ENCODE assay signal across 27 cellular contexts in the genomic region with DNA sequence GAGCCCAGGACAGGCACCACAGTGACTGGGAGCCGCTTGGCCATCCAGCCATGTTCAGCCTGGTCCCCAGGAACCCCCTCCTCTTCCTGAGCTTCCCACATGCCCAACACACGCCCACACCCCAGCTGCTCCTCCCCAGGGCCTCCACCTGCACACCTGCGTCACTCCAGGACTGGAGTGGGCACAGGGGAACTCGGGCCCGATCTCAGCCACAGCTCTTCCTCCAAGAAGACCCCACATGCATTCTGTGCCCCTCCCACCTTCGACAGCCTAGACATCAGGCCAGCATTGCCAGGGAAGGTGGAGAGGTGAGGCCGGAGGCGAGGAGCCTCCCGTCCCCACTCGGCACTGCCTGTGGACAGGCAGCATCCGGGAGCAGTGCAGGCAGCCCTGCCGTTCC. TPM values are rescaled to one million over a fixed set of nuclear protein-coding genes. Genes with fewer than 3 reads are reported as not detected.
"Had no signal": no experiment of that assay in that cellular context is flagged by ENCODE, and none has a peak within 500 bp of the region (broad histone marks: within the 10 kb centered on the region; RNA-seq: fewer than 3 reads in every experiment).

No MANE protein-coding gene starts in this region.

- ATAC-seq: gastrocnemius medialis; natural killer cell; right cardiac atrium; stimulated activated naive CD8-positive, alpha-beta T cell treated with anti-CD3 and anti-CD28 coated beads, Interleukin-15, amount 100 ng/mL, for 72 hours had no signal

- H3K27me3 ChIP-seq: esophagus muscularis mucosa, gastrocnemius medialis, neutrophil, tibial nerve had no signal

- H2AFZ ChIP-seq: parathyroid adenoma had no signal

- H3K9me3 Mint-ChIP-seq: activated naive CD8-positive, alpha-beta T cell treated with anti-CD3 and anti-CD28 coated beads, Interleukin-2, amount 10 ng/mL, durations not matched to agents 7 days and 5 days; activated T-cell treated with anti-CD3 and anti-CD28 coated beads, Interleukin-2, amount 50 U/mL, for 24 hours; activated T-helper 2 cell treated with anti-CD3 and anti-CD28 coated beads, Interferon-gamma antibody, Interleukin-2, Interleukin-4, amounts not matched to agents 10 μg/mL and 5 μg/mL and 100 μg/mL, durations not matched to agents 14 hours and 24 hours and 36 hours; natural killer cell; stimulated activated naive CD8-positive, alpha-beta T cell treated with anti-CD3 and anti-CD28 coated beads, Interleukin-15, amount 100 ng/mL, for 72 hours; T-helper 2 cell treated with Interferon-gamma antibody and Interleukin-4, amounts not matched to agents 5 μg/mL and 100 μg/mL, for 36 hours had no signal

- H3K4me3 Mint-ChIP-seq: activated naive CD8-positive, alpha-beta T cell treated with anti-CD3 and anti-CD28 coated beads, Interleukin-2, amount 10 ng/mL, durations not matched to agents 7 days and 5 days; activated T-cell treated with anti-CD3 and anti-CD28 coated beads, Interleukin-2, amount 50 U/mL, for 24 hours; natural killer cell; stimulated activated naive CD8-positive, alpha-beta T cell treated with anti-CD3 and anti-CD28 coated beads, Interleukin-15, amount 100 ng/mL, for 72 hours; T-helper 2 cell treated with Interferon-gamma antibody and Interleukin-4, amounts not matched to agents 5 μg/mL and 100 μg/mL, for 36 hours had no signal

- H3K27me3 Mint-ChIP-seq: activated naive CD8-positive, alpha-beta T cell treated with anti-CD3 and anti-CD28 coated beads, Interleukin-2, amount 10 ng/mL, durations not matched to agents 7 days and 5 days; activated T-cell treated with anti-CD3 and anti-CD28 coated beads, Interleukin-2, amount 50 U/mL, for 24 hours; stimulated activated naive CD8-positive, alpha-beta T cell treated with anti-CD3 and anti-CD28 coated beads, Interleukin-15, amount 100 ng/mL, for 72 hours had no signal

- DNase-seq: activated CD4-positive, alpha-beta T cell treated with anti-CD3 and anti-CD28 coated beads for 1 hour; activated CD4-positive, alpha-beta T cell treated with anti-CD3 and anti-CD28 coated beads, Interleukin-2, amount 50 U/mL, for 4 hours; activated CD8-positive, alpha-beta memory T cell treated with anti-CD3 and anti-CD28 coated beads for 24 hours; activated CD8-positive, alpha-beta memory T cell treated with anti-CD3 and anti-CD28 coated beads, Interleukin-2, amount 50 U/mL, for 4 hours; activated naive CD4-positive, alpha-beta T cell; activated naive CD8-positive, alpha-beta T cell treated with anti-CD3 and anti-CD28 coated beads, Interleukin-2, amount 10 ng/mL, durations not matched to agents 7 days and 5 days; activated T-cell treated with anti-CD3 and anti-CD28 coated beads, Interleukin-2, amount 50 U/mL, for 24 hours; amniotic stem cell; cerebellar nuclear complex; gastrocnemius medialis; hippocampal formation; left ventricle myocardium inferior; midbrain; natural killer cell; stimulated activated CD4-positive, alpha-beta T cell treated with anti-CD3 and anti-CD28 coated beads, Interleukin-12 subunit alpha, Interleukin-12 subunit beta, amount 100 ng/mL, for 4 hours; stimulated activated CD4-positive, alpha-beta T cell treated with anti-CD3 and anti-CD28 coated beads, Interleukin-4, amount 100 ng/mL, for 4 hours; stimulated activated naive CD8-positive, alpha-beta T cell treated with anti-CD3 and anti-CD28 coated beads, Interleukin-15, amount 100 ng/mL, for 72 hours; WERI-Rb-1 had no signal

- H3K36me3 Mint-ChIP-seq: natural killer cell had no signal

- H3K9me3 ChIP-seq: esophagus muscularis mucosa, gastrocnemius medialis, left ventricle myocardium inferior, neutrophil, tibial nerve had no signal

- H3K9ac ChIP-seq: parathyroid adenoma had no signal

- H3K27ac Mint-ChIP-seq: activated naive CD8-positive, alpha-beta T cell treated with anti-CD3 and anti-CD28 coated beads, Interleukin-2, amount 10 ng/mL, durations not matched to agents 7 days and 5 days; activated T-cell treated with anti-CD3 and anti-CD28 coated beads, Interleukin-2, amount 50 U/mL, for 24 hours; activated T-helper 2 cell treated with anti-CD3 and anti-CD28 coated beads, Interferon-gamma antibody, Interleukin-2, Interleukin-4, amounts not matched to agents 10 μg/mL and 5 μg/mL and 100 μg/mL, durations not matched to agents 14 hours and 24 hours and 36 hours; T-helper 2 cell treated with Interferon-gamma antibody and Interleukin-4, amounts not matched to agents 5 μg/mL and 100 μg/mL, for 36 hours had no signal

- H3K4me3 ChIP-seq: coronary artery, esophagus muscularis mucosa, gastrocnemius medialis, left ventricle myocardium inferior, tibial nerve had no signal

- H3K4me1 ChIP-seq: gastrocnemius medialis, parathyroid adenoma had no signal

- H3K27ac ChIP-seq: coronary artery, esophagus muscularis mucosa, gastrocnemius medialis, left ventricle myocardium inferior, neutrophil, parathyroid adenoma, tibial nerve, WERI-Rb-1 had no signal

- FAIRE-seq: urothelium cell line had no signal

- H3K4me1 Mint-ChIP-seq: activated naive CD8-positive, alpha-beta T cell treated with anti-CD3 and anti-CD28 coated beads, Interleukin-2, amount 10 ng/mL, durations not matched to agents 7 days and 5 days had no signal

RNA-seq across cellular contexts. Expression of gene VASN, which starts 6.0 kb away (rescaled TPM):
- total RNA-seq: activated T-helper 2 cell treated with anti-CD3 and anti-CD28 coated beads, Interferon-gamma antibody, Interleukin-2, Interleukin-4, amounts not matched to agents 10 μg/mL and 5 μg/mL and 100 μg/mL, durations not matched to agents 14 hours and 24 hours and 36 hours had no signal
